In genomic region chr7:92200791-92201190, GRCh38 we compare ENCODE assay signal across 1 cellular context.
TF ChIP-seq lines count a peak whose summit lies in the region.

No MANE protein-coding gene starts in this region.

TF ChIP-seq in GM12878, 131 proteins besides CTCF, POLR2A, EP300 and RAD21:
- no peak for TF ChIP-seq HDAC6 (IDR thresholded peaks at IDR 0.05; ENCODE audit: unreplicated experiment)
- TF ChIP-seq PAX8 (IDR thresholded peaks at IDR 0.05) = no peak
- TF ChIP-seq CREM (IDR thresholded peaks at IDR 0.05; ENCODE audit: low read depth) = no peak
- TF ChIP-seq CUX1 (IDR thresholded peaks at IDR 0.05; ENCODE audit: insufficient replicate concordance, low read depth, low read length) = no peak
- no peak for TF ChIP-seq PKNOX1 (IDR thresholded peaks at IDR 0.05)
- TF ChIP-seq JUND (IDR thresholded peaks at IDR 0.05; ENCODE audit: low read depth, low read length) = no peak
- no peak for TF ChIP-seq YBX1 (IDR thresholded peaks at IDR 0.05)
- no peak for TF ChIP-seq NFYA (IDR thresholded peaks at IDR 0.05; ENCODE audit: borderline replicate concordance, low read depth, low read length)
- TF ChIP-seq SMAD5 (IDR thresholded peaks at IDR 0.05; ENCODE audit: low read depth) = no peak
